ENCODE assay signal across 1 cellular context in the genomic region with DNA sequence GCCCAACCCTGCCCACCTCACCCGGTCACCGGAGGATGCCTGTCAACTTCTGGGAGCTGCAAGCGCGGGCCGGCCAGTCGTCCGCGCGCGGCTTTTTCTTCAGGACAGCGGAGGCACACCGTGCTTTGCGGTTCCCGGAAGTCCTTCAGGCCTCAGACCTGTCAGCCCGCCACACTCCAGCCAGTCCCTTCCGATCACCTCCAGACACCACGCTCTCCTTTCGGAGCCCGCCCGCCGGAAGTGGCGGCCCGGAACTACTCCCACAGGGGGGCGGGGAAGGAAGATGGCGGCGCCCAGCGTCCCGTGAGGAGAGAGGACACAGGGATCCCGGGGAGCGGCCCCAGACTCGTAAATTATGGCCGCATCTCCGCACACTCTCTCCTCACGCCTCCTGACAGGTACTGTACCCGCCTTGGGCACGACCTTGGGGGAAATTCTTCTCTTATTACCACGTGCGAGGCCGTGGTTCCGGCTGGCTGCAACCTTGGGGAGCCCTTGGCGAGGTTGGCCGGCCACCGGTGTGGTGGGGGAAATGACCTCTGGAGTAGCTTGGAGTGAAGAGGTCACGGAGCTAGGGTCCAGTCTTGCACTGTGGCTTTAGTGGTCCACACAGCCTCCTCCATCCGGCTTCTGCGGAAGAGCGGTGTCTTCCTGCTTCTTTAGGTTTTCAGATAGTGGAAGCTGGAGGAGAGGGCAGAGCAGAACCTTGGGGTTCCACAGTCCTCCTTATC.
TF ChIP-seq lines count a peak whose summit lies in the region.

A gene (plus strand): TSS at position 254 of the 731 bp plus-strand sequence. CDS start 102 bp downstream, at position 356.

TF ChIP-seq in HCT116, 20 proteins besides CTCF, POLR2A, EP300 and RAD21 (continued from another document):
- TF ChIP-seq POLR2AphosphoS5 (IDR thresholded peaks at IDR 0.05; ENCODE audit: low read depth, low read length) (peak; percentile 80), EZH2phosphoT487 (IDR thresholded peaks at IDR 0.05; ENCODE audit: borderline replicate concordance) (no peak), SP1 (IDR thresholded peaks at IDR 0.05; ENCODE audit: low read depth) (peak; percentile 72), ZNF274 (IDR thresholded peaks at IDR 0.05; ENCODE audit: low read depth, low read length) (no peak), CEBPB (IDR thresholded peaks at IDR 0.05; ENCODE audit: low read depth) (no peak), YY1 (IDR thresholded peaks at IDR 0.05; ENCODE audit: extremely low read depth, insufficient replicate concordance, low read depth, low read length) (peak; percentile 96), FOSL1 (IDR thresholded peaks at IDR 0.05; ENCODE audit: low read depth) (no peak), SRF (IDR thresholded peaks at IDR 0.05; ENCODE audit: low read depth) (no peak)
- TF ChIP-seq, protein P1, sequence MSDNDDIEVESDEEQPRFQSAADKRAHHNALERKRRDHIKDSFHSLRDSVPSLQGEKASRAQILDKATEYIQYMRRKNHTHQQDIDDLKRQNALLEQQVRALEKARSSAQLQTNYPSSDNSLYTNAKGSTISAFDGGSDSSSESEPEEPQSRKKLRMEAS (IDR thresholded peaks at IDR 0.05), result peak; percentile 90
